Comparison of ENCODE assay signal across 8 cellular contexts in the genomic region with DNA sequence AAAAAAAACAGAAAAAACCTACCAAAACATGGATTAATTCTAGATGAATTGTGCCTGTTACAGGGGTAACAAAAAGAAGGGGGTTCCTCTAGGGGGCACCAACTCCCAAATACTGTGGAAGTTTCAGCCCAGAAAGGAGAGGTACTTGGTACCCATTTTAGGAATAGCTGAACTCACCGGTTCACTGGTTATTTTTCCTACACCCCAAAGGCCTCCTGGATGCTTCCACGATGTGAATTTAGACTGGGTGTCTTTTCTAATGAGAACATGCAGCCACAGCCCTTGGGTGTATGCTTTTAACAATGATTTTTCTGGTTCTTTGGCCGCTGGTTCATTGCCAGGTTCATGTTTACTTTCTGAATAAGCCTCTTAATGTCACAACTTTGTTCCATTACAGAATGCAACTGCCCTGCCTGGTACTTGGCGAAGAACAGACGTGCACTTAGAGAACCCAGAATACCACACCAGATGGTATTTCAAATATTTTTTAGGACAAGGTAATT. TPM values are rescaled to one million over a fixed set of nuclear protein-coding genes. Genes with fewer than 3 reads are reported as not detected.
DNase-seq lines count a peak whose midpoint lies in the region; TF ChIP-seq lines count a peak whose summit lies in the region.

No MANE protein-coding gene starts in this region.

- peak overlapping the region; percentile 35 for H3K27ac ChIP-seq in brain microvascular endothelial cell
- H3K27ac ChIP-seq in liver (ENCODE audit: low read depth in 1 of 2, low read length in 2 of 2): peak overlapping the region; percentile 78 to 83
- H3K27ac ChIP-seq in thyroid gland: peak overlapping the region; percentile 26 to 52 (median 51)

- peak; percentile 68 to 73 for TF ChIP-seq RAD21 in liver (IDR thresholded peaks at IDR 0.05)

- no peak for TF ChIP-seq POLR2A in thyroid gland (IDR thresholded peaks at IDR 0.05)

- H3K36me3 ChIP-seq in brain microvascular endothelial cell (replicated peaks): no peaks in the 10 kb centered on the region
- H3K36me3 ChIP-seq in liver (ENCODE audit: control insufficient read depth in 4 of 4, insufficient read depth in 3 of 4, low read depth in 1 of 4, low read length in 3 of 4): peaks cover 0 to 5% (median 1%) of the 10 kb centered on the region in 4 donors
- no peaks in the 10 kb centered on the region for H3K36me3 ChIP-seq in thyroid gland

- DNase-seq in NCI-H2107 treated with DMSO at 0.1 percent for 48 hours (lab: John Stamatoyannopoulos, UW; ENCODE audit: unreplicated experiment): peak; percentile 51
- no peak for DNase-seq in NCI-H2107 (lab: John Stamatoyannopoulos, UW)
- peak; percentile 83 for DNase-seq in NCI-H69 (lab: John Stamatoyannopoulos, UW)
- DNase-seq in brain microvascular endothelial cell: peak; percentile 52
- peak; percentile 60 to 67 for DNase-seq in thyroid gland
- no peak for DNase-seq in 8988T
- DNase-seq in pons (ENCODE audit: low spot score): no peak

- intact Hi-C loops in thyroid gland (cut with DNase I): loop anchor here (5.0 kb wide), 1 partner anchor 86 kb away; the partner anchor contains the start of gene SLC2A8

- H3K27me3 ChIP-seq in brain microvascular endothelial cell (replicated peaks) (no peaks in the 10 kb centered on the region), liver (ENCODE audit: control insufficient read depth in 4 of 4, insufficient read depth in 4 of 4, low read length in 3 of 4) (no peaks in the 10 kb centered on the region), thyroid gland (no peaks in the 10 kb centered on the region)

- TF ChIP-seq CTCF in brain microvascular endothelial cell (IDR thresholded peaks at IDR 0.05; ENCODE audit: low read depth, low read length, missing control alignments): peak; percentile 72
- peak; percentile 44 for TF ChIP-seq CTCF in liver (IDR thresholded peaks at IDR 0.05; ENCODE audit: low read depth, low read length, missing input control)
- peak in 5 of 6 experiments; percentile 37 to 73 (median 62) for TF ChIP-seq CTCF in thyroid gland (IDR thresholded peaks at IDR 0.05)

- in situ Hi-C loops in brain microvascular endothelial cell (cut with HindIII; ENCODE audit: low pct_ligation_motif_present, low sequenced_read_pairs): no loop called here

- H3K4me3 ChIP-seq in brain microvascular endothelial cell (ENCODE audit: low read depth, low read length): no peak overlapping the region
- H3K4me3 ChIP-seq in liver (ENCODE audit: low read depth in 1 of 3, low read length in 3 of 3): no peak overlapping the region
- H3K4me3 ChIP-seq in thyroid gland (replicated peaks in 1 of 3): no peak overlapping the region

- H3K9ac ChIP-seq in liver (ENCODE audit: low read depth in 1 of 2, low read length in 2 of 2): peak overlapping the region in 1 of 2 donors; percentile 41

- H3K4me1 ChIP-seq in liver (ENCODE audit: control insufficient read depth in 4 of 4, insufficient read depth in 4 of 4, low read length in 3 of 4) (peaks cover 1 to 34% (median 15%) of the 10 kb centered on the region in 4 donors), thyroid gland (peaks cover 4 to 14% of the 10 kb centered on the region in 2 donors)

- H3K9me3 ChIP-seq in liver (ENCODE audit: control insufficient read depth in 4 of 4, low read length in 3 of 4): no peaks in the 10 kb centered on the region
- no peaks in the 10 kb centered on the region for H3K9me3 ChIP-seq in thyroid gland

- WGBS in liver: 18% methylated on average over 5 of the region's 5 CpGs
- WGBS in thyroid gland, 2 donors: 17 to 25% methylated on average over 5 of the region's 5 CpGs

TF ChIP-seq in liver, 16 proteins besides CTCF, POLR2A, EP300 and RAD21:
- TF ChIP-seq FOXA1 (IDR thresholded peaks at IDR 0.05) (peak; percentile 100), ZBTB33 (IDR thresholded peaks at IDR 0.05) (peak; percentile 64), REST (IDR thresholded peaks at IDR 0.05) (peak; percentile 65), EGR1 (IDR thresholded peaks at IDR 0.05; ENCODE audit: low read depth in 2 of 2) (peak; percentile 62 to 95), HNF4G (IDR thresholded peaks at IDR 0.05) (peak; percentile 35), SP1 (IDR thresholded peaks at IDR 0.05) (peak; percentile 89), TAF1 (conservative IDR thresholded peaks at IDR 0.05) (peak; percentile 79), GABPA (IDR thresholded peaks at IDR 0.05 in 1 of 2, conservative IDR thresholded peaks at IDR 0.05 in 1 of 2) (no peak), NR2F2 (IDR thresholded peaks at IDR 0.05) (no peak), JUND (IDR thresholded peaks at IDR 0.05) (peak; percentile 92 to 95), MAX (IDR thresholded peaks at IDR 0.05) (peak; percentile 55), HNF4A (conservative IDR thresholded peaks at IDR 0.05) (peak; percentile 70 to 72), RXRA (IDR thresholded peaks at IDR 0.05) (peak; percentile 92 to 93), FOXA2 (IDR thresholded peaks at IDR 0.05) (peak; percentile 100), YY1 (IDR thresholded peaks at IDR 0.05) (peak; percentile 88)
- TF ChIP-seq, protein P1, sequence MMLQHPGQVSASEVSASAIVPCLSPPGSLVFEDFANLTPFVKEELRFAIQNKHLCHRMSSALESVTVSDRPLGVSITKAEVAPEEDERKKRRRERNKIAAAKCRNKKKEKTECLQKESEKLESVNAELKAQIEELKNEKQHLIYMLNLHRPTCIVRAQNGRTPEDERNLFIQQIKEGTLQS (IDR thresholded peaks at IDR 0.05): peak; percentile 89

RNA-seq across cellular contexts. Expression of gene GARNL3, which starts 46.7 kb away (rescaled TPM):
- total RNA-seq in liver: 1 to 10 TPM in 1 of 2 donors, under 1 TPM in 1; 0.89 to 6.7 TPM
- 1 to 10 TPM; 1.1 to 5.9 TPM for polyA plus RNA-seq in liver
- 10 to 100 TPM; 14.6 to 49.1 (median 20.1) TPM for total RNA-seq in thyroid gland

Comparison
In these comparisons a context has a peak if more than half of its experiments do, and no peak if none do; other contexts are left out.
1. DNase-seq: peak in NCI-H2107 treated with DMSO at 0.1 percent for 48 hours (single experiment), NCI-H69 (single experiment), brain microvascular endothelial cell (single experiment) and thyroid gland (2 of 2); none in NCI-H2107 (single experiment), 8988T (single experiment) and pons (single experiment).
2. Peak in every context shown above with its lines, with median percentiles within 50 percentile points of each other: H3K27ac ChIP-seq and CTCF ChIP-seq.